ENCODE assay signal across 12 cellular contexts in genomic region chr1:10497109-10497508, GRCh38. TPM values are rescaled to one million over a fixed set of nuclear protein-coding genes. Genes with fewer than 3 reads are reported as not detected.
"Had no signal": no experiment of that assay in that cellular context is flagged by ENCODE, and none has a peak within 500 bp of the region (broad histone marks: within the 10 kb centered on the region; RNA-seq: fewer than 3 reads in every experiment).

No MANE protein-coding gene starts in this region.

- H3K27me3 ChIP-seq: adrenal gland, thyroid gland had no signal

- ATAC-seq: activated T-cell treated with anti-CD3 and anti-CD28 coated beads, Interleukin-2, amount 50 U/mL, for 4 hours; left cardiac atrium had no signal

- DNase-seq: activated CD4-positive, alpha-beta T cell treated with anti-CD3 and anti-CD28 coated beads, Interleukin-2, amount 50 U/mL, for 1 hour; activated CD4-positive, CD25-positive, alpha-beta regulatory T cell; activated effector memory CD4-positive, alpha-beta T cell treated with anti-CD3 and anti-CD28 coated beads, Interleukin-2, amount 50 U/mL, for 16 hours; activated T-cell treated with anti-CD3 and anti-CD28 coated beads, Interleukin-2, amount 50 U/mL, for 4 hours; adrenal gland; erythroblast; hippocampal formation; left cardiac atrium; stimulated activated CD4-positive, alpha-beta T cell treated with anti-CD3 and anti-CD28 coated beads, Interleukin-4, amount 100 ng/mL, for 24 hours; thyroid gland had no signal

- H3K9me3 Mint-ChIP-seq: activated T-cell treated with anti-CD3 and anti-CD28 coated beads, Interleukin-2, amount 50 U/mL, for 4 hours; dendritic cell treated with granulocyte-macrophage colony-stimulating factor and Interleukin-4, amounts not matched to agents 40 ng/mL and 50 ng/mL, for 4 days; nephron had no signal

- H3K4me3 Mint-ChIP-seq: activated T-cell treated with anti-CD3 and anti-CD28 coated beads, Interleukin-2, amount 50 U/mL, for 4 hours; dendritic cell treated with granulocyte-macrophage colony-stimulating factor and Interleukin-4, amounts not matched to agents 40 ng/mL and 50 ng/mL, for 4 days; nephron had no signal

- H3K27ac ChIP-seq: adrenal gland had no signal

- H3K36me3 ChIP-seq: adrenal gland, thyroid gland had no signal

- H3K9me3 ChIP-seq: adrenal gland, thyroid gland had no signal

- H3K27ac Mint-ChIP-seq: dendritic cell treated with granulocyte-macrophage colony-stimulating factor and Interleukin-4, amounts not matched to agents 40 ng/mL and 50 ng/mL, for 4 days had no signal

- H3K27me3 Mint-ChIP-seq: dendritic cell treated with granulocyte-macrophage colony-stimulating factor and Interleukin-4, amounts not matched to agents 40 ng/mL and 50 ng/mL, for 4 days had no signal

- H3K4me3 ChIP-seq: adrenal gland, thyroid gland had no signal

RNA-seq across cellular contexts. Expression of gene CORT, which starts 47.3 kb away (rescaled TPM):
- total RNA-seq: left cardiac atrium had no signal
